Comparison of ENCODE assay signal across 1 cellular context in the genomic region with DNA sequence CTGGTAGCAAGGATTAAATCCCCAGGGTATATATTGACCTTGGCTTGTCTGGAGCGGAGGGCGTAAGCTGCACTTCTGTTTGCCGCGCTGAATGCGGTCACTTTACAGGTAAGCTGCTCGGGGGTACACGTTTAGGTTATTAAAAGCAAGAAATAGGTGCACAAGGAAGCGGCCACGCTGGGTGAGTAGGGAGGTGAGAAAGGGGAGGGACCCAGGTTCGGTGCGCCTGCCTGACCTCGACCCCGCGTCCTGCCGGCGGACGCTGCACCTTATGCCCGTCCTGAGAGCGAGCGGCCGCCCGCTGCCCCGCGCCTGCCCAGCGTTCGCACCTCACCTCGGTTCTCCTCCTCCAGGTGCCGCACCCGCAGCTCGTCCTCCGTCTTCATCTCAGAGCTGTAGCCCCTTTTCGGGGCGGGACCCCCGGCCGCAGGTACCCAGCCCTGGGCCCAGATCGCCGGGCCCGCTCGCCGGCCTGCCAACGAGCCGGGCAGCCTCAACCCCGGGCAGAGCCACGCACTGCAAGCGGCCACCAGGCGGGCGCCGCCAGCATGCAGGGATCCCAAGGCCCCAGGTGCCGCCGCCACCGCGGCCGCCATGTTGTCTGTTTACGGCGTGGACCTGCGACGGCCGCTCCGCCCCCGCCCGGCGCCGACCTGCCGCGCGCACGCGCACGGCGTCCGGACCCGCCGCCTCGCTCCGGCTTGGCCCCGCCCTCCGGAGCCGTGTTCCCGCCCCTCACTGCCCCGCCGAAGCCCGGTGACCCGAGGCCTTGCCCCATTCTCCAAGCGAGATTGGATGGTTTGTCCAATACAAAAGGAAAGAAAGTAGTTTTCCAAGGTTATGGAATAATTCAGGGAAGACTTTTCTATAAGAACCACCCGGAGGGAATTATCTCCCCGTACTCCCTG.
TF ChIP-seq lines count a peak whose summit lies in the region.

A gene with protein sequence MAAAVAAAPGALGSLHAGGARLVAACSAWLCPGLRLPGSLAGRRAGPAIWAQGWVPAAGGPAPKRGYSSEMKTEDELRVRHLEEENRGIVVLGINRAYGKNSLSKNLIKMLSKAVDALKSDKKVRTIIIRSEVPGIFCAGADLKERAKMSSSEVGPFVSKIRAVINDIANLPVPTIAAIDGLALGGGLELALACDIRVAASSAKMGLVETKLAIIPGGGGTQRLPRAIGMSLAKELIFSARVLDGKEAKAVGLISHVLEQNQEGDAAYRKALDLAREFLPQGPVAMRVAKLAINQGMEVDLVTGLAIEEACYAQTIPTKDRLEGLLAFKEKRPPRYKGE (minus strand): TSS at position 625 of the 908 bp plus-strand sequence. CDS start 29 bp downstream, at position 596.

TF ChIP-seq in HepG2, 621 proteins besides CTCF, POLR2A, EP300 and RAD21 (continued from another document and continues in another):
- TF ChIP-seq, protein P1, sequence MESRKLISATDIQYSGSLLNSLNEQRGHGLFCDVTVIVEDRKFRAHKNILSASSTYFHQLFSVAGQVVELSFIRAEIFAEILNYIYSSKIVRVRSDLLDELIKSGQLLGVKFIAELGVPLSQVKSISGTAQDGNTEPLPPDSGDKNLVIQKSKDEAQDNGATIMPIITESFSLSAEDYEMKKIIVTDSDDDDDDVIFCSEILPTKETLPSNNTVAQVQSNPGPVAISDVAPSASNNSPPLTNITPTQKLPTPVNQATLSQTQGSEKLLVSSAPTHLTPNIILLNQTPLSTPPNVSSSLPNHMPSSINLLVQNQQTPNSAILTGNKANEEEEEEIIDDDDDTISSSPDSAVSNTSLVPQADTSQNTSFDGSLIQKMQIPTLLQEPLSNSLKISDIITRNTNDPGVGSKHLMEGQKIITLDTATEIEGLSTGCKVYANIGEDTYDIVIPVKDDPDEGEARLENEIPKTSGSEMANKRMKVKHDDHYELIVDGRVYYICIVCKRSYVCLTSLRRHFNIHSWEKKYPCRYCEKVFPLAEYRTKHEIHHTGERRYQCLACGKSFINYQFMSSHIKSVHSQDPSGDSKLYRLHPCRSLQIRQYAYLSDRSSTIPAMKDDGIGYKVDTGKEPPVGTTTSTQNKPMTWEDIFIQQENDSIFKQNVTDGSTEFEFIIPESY (CRISPR knock-in tag; IDR thresholded peaks at IDR 0.05): no peak
- 0 out of 2 replicates have a peak, but pooled peaks have one; percentile 17 for TF ChIP-seq FOSL2 (CRISPR knock-in tag; IDR thresholded peaks at IDR 0.05)
- TF ChIP-seq, protein P2, sequence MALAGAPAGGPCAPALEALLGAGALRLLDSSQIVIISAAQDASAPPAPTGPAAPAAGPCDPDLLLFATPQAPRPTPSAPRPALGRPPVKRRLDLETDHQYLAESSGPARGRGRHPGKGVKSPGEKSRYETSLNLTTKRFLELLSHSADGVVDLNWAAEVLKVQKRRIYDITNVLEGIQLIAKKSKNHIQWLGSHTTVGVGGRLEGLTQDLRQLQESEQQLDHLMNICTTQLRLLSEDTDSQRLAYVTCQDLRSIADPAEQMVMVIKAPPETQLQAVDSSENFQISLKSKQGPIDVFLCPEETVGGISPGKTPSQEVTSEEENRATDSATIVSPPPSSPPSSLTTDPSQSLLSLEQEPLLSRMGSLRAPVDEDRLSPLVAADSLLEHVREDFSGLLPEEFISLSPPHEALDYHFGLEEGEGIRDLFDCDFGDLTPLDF (CRISPR knock-in tag; IDR thresholded peaks at IDR 0.05): no peak; the same call in 1 of the 2 replicates
- no peak for TF ChIP-seq ZBTB20 (CRISPR knock-in tag; IDR thresholded peaks at IDR 0.05; ENCODE audit: borderline replicate concordance, low read depth)
- TF ChIP-seq, protein P3, sequence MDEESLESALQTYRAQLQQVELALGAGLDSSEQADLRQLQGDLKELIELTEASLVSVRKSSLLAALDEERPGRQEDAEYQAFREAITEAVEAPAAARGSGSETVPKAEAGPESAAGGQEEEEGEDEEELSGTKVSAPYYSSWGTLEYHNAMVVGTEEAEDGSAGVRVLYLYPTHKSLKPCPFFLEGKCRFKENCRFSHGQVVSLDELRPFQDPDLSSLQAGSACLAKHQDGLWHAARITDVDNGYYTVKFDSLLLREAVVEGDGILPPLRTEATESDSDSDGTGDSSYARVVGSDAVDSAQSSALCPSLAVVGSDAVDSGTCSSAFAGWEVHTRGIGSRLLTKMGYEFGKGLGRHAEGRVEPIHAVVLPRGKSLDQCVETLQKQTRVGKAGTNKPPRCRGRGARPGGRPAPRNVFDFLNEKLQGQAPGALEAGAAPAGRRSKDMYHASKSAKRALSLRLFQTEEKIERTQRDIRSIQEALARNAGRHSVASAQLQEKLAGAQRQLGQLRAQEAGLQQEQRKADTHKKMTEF (CRISPR knock-in tag; IDR thresholded peaks at IDR 0.05): peak; percentile 74; the same call in 1 of the 2 replicates
- no peak for TF ChIP-seq GPN1 (CRISPR knock-in tag; IDR thresholded peaks at IDR 0.05; ENCODE audit: borderline replicate concordance)
- TF ChIP-seq ZNF383 (CRISPR knock-in tag; IDR thresholded peaks at IDR 0.05; ENCODE audit: borderline replicate concordance): no peak
- TF ChIP-seq XBP1 (CRISPR knock-in tag; IDR thresholded peaks at IDR 0.05): 0 out of 2 replicates have a peak, but pooled peaks have one; percentile 10
- TF ChIP-seq, protein P4, sequence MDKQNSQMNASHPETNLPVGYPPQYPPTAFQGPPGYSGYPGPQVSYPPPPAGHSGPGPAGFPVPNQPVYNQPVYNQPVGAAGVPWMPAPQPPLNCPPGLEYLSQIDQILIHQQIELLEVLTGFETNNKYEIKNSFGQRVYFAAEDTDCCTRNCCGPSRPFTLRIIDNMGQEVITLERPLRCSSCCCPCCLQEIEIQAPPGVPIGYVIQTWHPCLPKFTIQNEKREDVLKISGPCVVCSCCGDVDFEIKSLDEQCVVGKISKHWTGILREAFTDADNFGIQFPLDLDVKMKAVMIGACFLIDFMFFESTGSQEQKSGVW (CRISPR knock-in tag; IDR thresholded peaks at IDR 0.05; ENCODE audit: borderline replicate concordance): no peak
- TF ChIP-seq PAX8 (CRISPR knock-in tag; IDR thresholded peaks at IDR 0.05; ENCODE audit: borderline replicate concordance): peak; percentile 63; the same call in 1 of the 2 replicates
- TF ChIP-seq, protein P5, sequence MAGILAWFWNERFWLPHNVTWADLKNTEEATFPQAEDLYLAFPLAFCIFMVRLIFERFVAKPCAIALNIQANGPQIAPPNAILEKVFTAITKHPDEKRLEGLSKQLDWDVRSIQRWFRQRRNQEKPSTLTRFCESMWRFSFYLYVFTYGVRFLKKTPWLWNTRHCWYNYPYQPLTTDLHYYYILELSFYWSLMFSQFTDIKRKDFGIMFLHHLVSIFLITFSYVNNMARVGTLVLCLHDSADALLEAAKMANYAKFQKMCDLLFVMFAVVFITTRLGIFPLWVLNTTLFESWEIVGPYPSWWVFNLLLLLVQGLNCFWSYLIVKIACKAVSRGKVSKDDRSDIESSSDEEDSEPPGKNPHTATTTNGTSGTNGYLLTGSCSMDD (CRISPR knock-in tag; IDR thresholded peaks at IDR 0.05): no peak
- TF ChIP-seq, protein P6, sequence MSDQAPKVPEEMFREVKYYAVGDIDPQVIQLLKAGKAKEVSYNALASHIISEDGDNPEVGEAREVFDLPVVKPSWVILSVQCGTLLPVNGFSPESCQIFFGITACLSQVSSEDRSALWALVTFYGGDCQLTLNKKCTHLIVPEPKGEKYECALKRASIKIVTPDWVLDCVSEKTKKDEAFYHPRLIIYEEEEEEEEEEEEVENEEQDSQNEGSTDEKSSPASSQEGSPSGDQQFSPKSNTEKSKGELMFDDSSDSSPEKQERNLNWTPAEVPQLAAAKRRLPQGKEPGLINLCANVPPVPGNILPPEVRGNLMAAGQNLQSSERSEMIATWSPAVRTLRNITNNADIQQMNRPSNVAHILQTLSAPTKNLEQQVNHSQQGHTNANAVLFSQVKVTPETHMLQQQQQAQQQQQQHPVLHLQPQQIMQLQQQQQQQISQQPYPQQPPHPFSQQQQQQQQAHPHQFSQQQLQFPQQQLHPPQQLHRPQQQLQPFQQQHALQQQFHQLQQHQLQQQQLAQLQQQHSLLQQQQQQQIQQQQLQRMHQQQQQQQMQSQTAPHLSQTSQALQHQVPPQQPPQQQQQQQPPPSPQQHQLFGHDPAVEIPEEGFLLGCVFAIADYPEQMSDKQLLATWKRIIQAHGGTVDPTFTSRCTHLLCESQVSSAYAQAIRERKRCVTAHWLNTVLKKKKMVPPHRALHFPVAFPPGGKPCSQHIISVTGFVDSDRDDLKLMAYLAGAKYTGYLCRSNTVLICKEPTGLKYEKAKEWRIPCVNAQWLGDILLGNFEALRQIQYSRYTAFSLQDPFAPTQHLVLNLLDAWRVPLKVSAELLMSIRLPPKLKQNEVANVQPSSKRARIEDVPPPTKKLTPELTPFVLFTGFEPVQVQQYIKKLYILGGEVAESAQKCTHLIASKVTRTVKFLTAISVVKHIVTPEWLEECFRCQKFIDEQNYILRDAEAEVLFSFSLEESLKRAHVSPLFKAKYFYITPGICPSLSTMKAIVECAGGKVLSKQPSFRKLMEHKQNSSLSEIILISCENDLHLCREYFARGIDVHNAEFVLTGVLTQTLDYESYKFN (CRISPR knock-in tag; conservative IDR thresholded peaks at IDR 0.05): no peak
- no peak for TF ChIP-seq ZNF773 (CRISPR knock-in tag; IDR thresholded peaks at IDR 0.05; ENCODE audit: borderline replicate concordance)
- TF ChIP-seq, protein P7, sequence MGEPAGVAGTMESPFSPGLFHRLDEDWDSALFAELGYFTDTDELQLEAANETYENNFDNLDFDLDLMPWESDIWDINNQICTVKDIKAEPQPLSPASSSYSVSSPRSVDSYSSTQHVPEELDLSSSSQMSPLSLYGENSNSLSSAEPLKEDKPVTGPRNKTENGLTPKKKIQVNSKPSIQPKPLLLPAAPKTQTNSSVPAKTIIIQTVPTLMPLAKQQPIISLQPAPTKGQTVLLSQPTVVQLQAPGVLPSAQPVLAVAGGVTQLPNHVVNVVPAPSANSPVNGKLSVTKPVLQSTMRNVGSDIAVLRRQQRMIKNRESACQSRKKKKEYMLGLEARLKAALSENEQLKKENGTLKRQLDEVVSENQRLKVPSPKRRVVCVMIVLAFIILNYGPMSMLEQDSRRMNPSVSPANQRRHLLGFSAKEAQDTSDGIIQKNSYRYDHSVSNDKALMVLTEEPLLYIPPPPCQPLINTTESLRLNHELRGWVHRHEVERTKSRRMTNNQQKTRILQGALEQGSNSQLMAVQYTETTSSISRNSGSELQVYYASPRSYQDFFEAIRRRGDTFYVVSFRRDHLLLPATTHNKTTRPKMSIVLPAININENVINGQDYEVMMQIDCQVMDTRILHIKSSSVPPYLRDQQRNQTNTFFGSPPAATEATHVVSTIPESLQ (CRISPR knock-in tag; conservative IDR thresholded peaks at IDR 0.05): no peak
- TF ChIP-seq SATB2 (CRISPR knock-in tag; IDR thresholded peaks at IDR 0.05): no peak
- TF ChIP-seq ZNF207 (IDR thresholded peaks at IDR 0.05; ENCODE audit: borderline replicate concordance): no peak
- peak; percentile 79 for TF ChIP-seq ZFX (CRISPR knock-in tag; IDR thresholded peaks at IDR 0.05; ENCODE audit: low read depth)
- no peak for TF ChIP-seq TCF7L2 (IDR thresholded peaks at IDR 0.05; ENCODE audit: low read depth, low read length)
- TF ChIP-seq MTF2 (CRISPR knock-in tag; IDR thresholded peaks at IDR 0.05; ENCODE audit: borderline replicate concordance): no peak
- no peak for TF ChIP-seq SSRP1 (CRISPR knock-in tag; IDR thresholded peaks at IDR 0.05)
- TF ChIP-seq ZNF558 (CRISPR knock-in tag; IDR thresholded peaks at IDR 0.05; ENCODE audit: borderline replicate concordance): no peak; the same call in 1 of the 2 replicates
- TF ChIP-seq, protein P8, sequence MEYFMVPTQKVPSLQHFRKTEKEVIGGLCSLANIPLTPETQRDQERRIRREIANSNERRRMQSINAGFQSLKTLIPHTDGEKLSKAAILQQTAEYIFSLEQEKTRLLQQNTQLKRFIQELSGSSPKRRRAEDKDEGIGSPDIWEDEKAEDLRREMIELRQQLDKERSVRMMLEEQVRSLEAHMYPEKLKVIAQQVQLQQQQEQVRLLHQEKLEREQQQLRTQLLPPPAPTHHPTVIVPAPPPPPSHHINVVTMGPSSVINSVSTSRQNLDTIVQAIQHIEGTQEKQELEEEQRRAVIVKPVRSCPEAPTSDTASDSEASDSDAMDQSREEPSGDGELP (IDR thresholded peaks at IDR 0.05; ENCODE audit: borderline replicate concordance, low read depth): no peak
- TF ChIP-seq RARG (CRISPR knock-in tag; IDR thresholded peaks at IDR 0.05; ENCODE audit: low read depth): no peak
- TF ChIP-seq ARID2 (CRISPR knock-in tag; IDR thresholded peaks at IDR 0.05; ENCODE audit: borderline replicate concordance): no peak
- no peak for TF ChIP-seq ZNF44 (CRISPR knock-in tag; IDR thresholded peaks at IDR 0.05)
- peak; percentile 89 for TF ChIP-seq ZNF563 (CRISPR knock-in tag; IDR thresholded peaks at IDR 0.05)
- TF ChIP-seq HNRNPH1 (optimal IDR thresholded peaks at IDR 0.05; ENCODE audit: low read depth, low read length): no peak
- TF ChIP-seq, protein P9, sequence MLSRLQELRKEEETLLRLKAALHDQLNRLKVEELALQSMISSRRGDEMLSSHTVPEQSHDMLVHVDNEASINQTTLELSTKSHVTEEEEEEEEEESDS (CRISPR knock-in tag; IDR thresholded peaks at IDR 0.05; ENCODE audit: borderline replicate concordance): no peak
- TF ChIP-seq ZNF24 (IDR thresholded peaks at IDR 0.05): no peak
- no peak for TF ChIP-seq RCOR2 (CRISPR knock-in tag; IDR thresholded peaks at IDR 0.05)
- TF ChIP-seq ZNF331 (CRISPR knock-in tag; IDR thresholded peaks at IDR 0.05): no peak
- no peak for TF ChIP-seq ZNF678 (CRISPR knock-in tag; IDR thresholded peaks at IDR 0.05)
- TF ChIP-seq, protein P10, sequence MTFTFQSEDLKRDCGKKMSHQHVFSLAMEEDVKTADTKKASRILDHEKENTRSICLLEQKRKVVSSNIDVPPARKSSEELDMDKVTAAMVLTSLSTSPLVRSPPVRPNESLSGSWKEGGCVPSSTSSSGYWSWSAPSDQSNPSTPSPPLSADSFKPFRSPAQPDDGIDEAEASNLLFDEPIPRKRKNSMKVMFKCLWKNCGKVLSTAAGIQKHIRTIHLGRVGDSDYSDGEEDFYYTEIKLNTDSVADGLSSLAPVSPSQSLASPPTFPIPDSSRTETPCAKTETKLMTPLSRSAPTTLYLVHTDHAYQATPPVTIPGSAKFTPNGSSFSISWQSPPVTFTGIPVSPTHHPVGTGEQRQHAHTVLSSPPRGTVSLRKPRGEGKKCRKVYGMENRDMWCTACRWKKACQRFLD (CRISPR knock-in tag; IDR thresholded peaks at IDR 0.05; ENCODE audit: borderline replicate concordance): 0 out of 2 replicates have a peak, but pooled peaks have one; percentile 67
- no peak for TF ChIP-seq ARNTL (CRISPR knock-in tag; IDR thresholded peaks at IDR 0.05)
- TF ChIP-seq TCF7 (IDR thresholded peaks at IDR 0.05; ENCODE audit: low read depth): no peak
- TF ChIP-seq NCOA1 (CRISPR knock-in tag; IDR thresholded peaks at IDR 0.05): no peak
- TF ChIP-seq PLRG1 (conservative IDR thresholded peaks at IDR 0.05): no peak
- no peak for TF ChIP-seq ZFP37 (CRISPR knock-in tag; IDR thresholded peaks at IDR 0.05; ENCODE audit: borderline replicate concordance)
- TF ChIP-seq, protein P11, sequence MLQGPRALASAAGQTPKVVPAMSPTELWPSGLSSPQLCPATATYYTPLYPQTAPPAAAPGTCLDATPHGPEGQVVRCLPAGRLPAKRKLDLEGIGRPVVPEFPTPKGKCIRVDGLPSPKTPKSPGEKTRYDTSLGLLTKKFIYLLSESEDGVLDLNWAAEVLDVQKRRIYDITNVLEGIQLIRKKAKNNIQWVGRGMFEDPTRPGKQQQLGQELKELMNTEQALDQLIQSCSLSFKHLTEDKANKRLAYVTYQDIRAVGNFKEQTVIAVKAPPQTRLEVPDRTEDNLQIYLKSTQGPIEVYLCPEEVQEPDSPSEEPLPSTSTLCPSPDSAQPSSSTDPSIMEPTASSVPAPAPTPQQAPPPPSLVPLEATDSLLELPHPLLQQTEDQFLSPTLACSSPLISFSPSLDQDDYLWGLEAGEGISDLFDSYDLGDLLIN (CRISPR knock-in tag; IDR thresholded peaks at IDR 0.05; ENCODE audit: borderline replicate concordance): 0 out of 2 replicates have a peak, but pooled peaks have one; percentile 38
